Comparison of ENCODE assay signal across 23 cellular contexts in genomic region chr3:21668012-21668411, GRCh38.
"Had no signal": no experiment of that assay in that cellular context is flagged by ENCODE, and none has a peak within 500 bp of the region (broad histone marks: within the 10 kb centered on the region; RNA-seq: fewer than 3 reads in every experiment).

No MANE protein-coding gene starts in this region.

- H3K36me3 Mint-ChIP-seq: activated naive CD4-positive, alpha-beta T cell treated with anti-CD3 and anti-CD28 coated beads, Interleukin-2, amount 50 U/mL, for 72 hours had no signal

- H3K4me3 ChIP-seq: adrenal gland, body of pancreas had no signal

- H3K9me3 ChIP-seq: adrenal gland, body of pancreas had no signal

- H3K4me1 Mint-ChIP-seq: activated CD4-positive, alpha-beta T cell treated with anti-CD3 and anti-CD28 coated beads, Interleukin-2, amount 10 ng/mL, durations not matched to agents 24 days and 14 days had no signal

- H3K27ac Mint-ChIP-seq: activated CD4-positive, alpha-beta T cell treated with anti-CD3 and anti-CD28 coated beads, Interleukin-2, amount 10 ng/mL, durations not matched to agents 24 days and 14 days; activated CD8-positive, alpha-beta T cell treated with anti-CD3 and anti-CD28 coated beads for 36 hours; activated naive CD4-positive, alpha-beta T cell treated with anti-CD3 and anti-CD28 coated beads, Interleukin-2, amount 50 U/mL, for 72 hours; activated T-helper 2 cell treated with anti-CD3 and anti-CD28 coated beads, Interferon-gamma antibody, Interleukin-2, Interleukin-4, amounts not matched to agents 10 μg/mL and 5 μg/mL and 100 μg/mL, durations not matched to agents 14 hours and 24 hours and 36 hours had no signal

- H3K4me1 ChIP-seq: adrenal gland, body of pancreas had no signal

- H3K36me3 ChIP-seq: adrenal gland, WERI-Rb-1 had no signal

- H3K9me3 Mint-ChIP-seq: activated CD4-positive, alpha-beta T cell treated with anti-CD3 and anti-CD28 coated beads, Interleukin-2, amount 10 ng/mL, durations not matched to agents 24 days and 14 days; activated naive CD4-positive, alpha-beta T cell treated with anti-CD3 and anti-CD28 coated beads, Interleukin-2, amount 50 U/mL, for 72 hours; activated T-helper 2 cell treated with anti-CD3 and anti-CD28 coated beads, Interferon-gamma antibody, Interleukin-2, Interleukin-4, amounts not matched to agents 10 μg/mL and 5 μg/mL and 100 μg/mL, durations not matched to agents 14 hours and 24 hours and 36 hours had no signal

- ATAC-seq: activated CD8-positive, alpha-beta T cell treated with anti-CD3 and anti-CD28 coated beads for 36 hours; activated naive CD4-positive, alpha-beta T cell treated with anti-CD3 and anti-CD28 coated beads, Interleukin-2, amount 50 U/mL, for 72 hours; body of pancreas had no signal

- H3K27me3 ChIP-seq: adrenal gland, body of pancreas had no signal

- H3K27ac ChIP-seq: adrenal gland, body of pancreas, WERI-Rb-1 had no signal

- H3K27me3 Mint-ChIP-seq: activated CD4-positive, alpha-beta T cell treated with anti-CD3 and anti-CD28 coated beads, Interleukin-2, amount 10 ng/mL, durations not matched to agents 24 days and 14 days; activated CD8-positive, alpha-beta T cell treated with anti-CD3 and anti-CD28 coated beads for 36 hours had no signal

- DNase-seq: activated CD4-positive, alpha-beta T cell treated with anti-CD3 and anti-CD28 coated beads, Interleukin-2, amount 10 ng/mL, durations not matched to agents 24 days and 14 days; activated CD4-positive, alpha-beta T cell treated with anti-CD3 and anti-CD28 coated beads, Interleukin-2, amount 50 U/mL, for 4 hours; activated CD8-positive, alpha-beta T cell treated with anti-CD3 and anti-CD28 coated beads for 36 hours; activated gamma-delta T cell; activated naive CD4-positive, alpha-beta T cell treated with Interleukin-2 at 50 U/mL for 16 hours; activated T-cell treated with anti-CD3 and anti-CD28 coated beads, Interleukin-2, amount 50 U/mL, for 1 hour; adrenal gland; body of pancreas; caudate nucleus; cerebellar nuclear complex; NCI-H1105 treated with DMSO at 0.1 percent for 48 hours; NCI-H1436; NCI-H1694; NCI-H2029; NCI-H345; NCI-H748 treated with DMSO at 0.1 percent for 48 hours; NK-92 treated with Interleukin-12 subunit alpha and Interleukin-12 subunit beta, amount 100 ng/mL, for 24 hours; Right ventricle myocardium superior; SW 1271; T1000; WERI-Rb-1 had no signal

- H3K4me3 Mint-ChIP-seq: activated CD4-positive, alpha-beta T cell treated with anti-CD3 and anti-CD28 coated beads, Interleukin-2, amount 10 ng/mL, durations not matched to agents 24 days and 14 days; activated CD8-positive, alpha-beta T cell treated with anti-CD3 and anti-CD28 coated beads for 36 hours had no signal
